Comparison of ENCODE assay signal across 19 cellular contexts in the genomic region with DNA sequence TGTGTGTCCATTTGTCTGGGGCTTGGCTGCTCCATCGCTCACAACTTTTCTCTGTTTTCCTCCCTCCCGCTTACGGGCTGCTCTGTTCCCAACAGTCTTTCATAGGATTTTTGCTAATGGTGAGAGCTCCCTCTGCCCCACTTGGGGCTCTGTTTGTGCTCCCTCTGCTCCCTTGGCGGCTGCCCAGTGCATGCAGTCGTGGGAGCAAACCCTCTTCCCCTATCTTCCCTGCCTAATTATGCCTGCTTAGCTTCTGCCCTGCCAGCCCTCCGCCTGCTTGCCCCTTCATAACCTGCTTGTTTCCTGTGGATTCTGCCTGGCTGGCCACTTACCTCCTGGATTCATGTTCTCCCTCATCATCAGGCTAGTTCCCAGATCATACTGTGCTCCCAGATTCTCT. TPM values are rescaled to one million over a fixed set of nuclear protein-coding genes. Genes with fewer than 3 reads are reported as not detected.
DNase-seq lines count a peak whose midpoint lies in the region; ATAC-seq and TF ChIP-seq lines count a peak whose summit lies in the region.
"Had no signal": no experiment of that assay in that cellular context is flagged by ENCODE, and none has a peak within 500 bp of the region (broad histone marks: within the 10 kb centered on the region; RNA-seq: fewer than 3 reads in every experiment).

No MANE protein-coding gene starts in this region.

- H3K27ac ChIP-seq in CD4-positive, alpha-beta T cell (ENCODE audit: low read depth, low read length), result no peak overlapping the region
- H3K27ac ChIP-seq: BLaER1 had no signal

- peak overlapping the region; percentile 30 for H3K27ac Mint-ChIP-seq in activated CD8-positive, alpha-beta memory T cell treated with anti-CD3 and anti-CD28 coated beads, Interleukin-2, amount 10 ng/mL, durations not matched to agents 7 days and 5 days
- peak overlapping the region; percentile 47 for H3K27ac Mint-ChIP-seq in CD4-positive, alpha-beta T cell
- peak overlapping the region; percentile 27 for H3K27ac Mint-ChIP-seq in activated CD8-positive, alpha-beta T cell treated with anti-CD3 and anti-CD28 coated beads, Interleukin-2, amount 10 ng/mL, durations not matched to agents 7 days and 5 days
- peak overlapping the region; percentile 39 for H3K27ac Mint-ChIP-seq in osteocyte (ENCODE audit: unreplicated experiment)

- POLR2A ChIA-PET in CD4-positive, alpha-beta T cell (lab: Charles Lee), result no interaction called here
- POLR2A ChIA-PET in activated CD8-positive, alpha-beta T cell treated with anti-CD3 and anti-CD28 coated beads, Interleukin-2, amount 10 ng/mL, durations not matched to agents 7 days and 5 days (lab: Charles Lee), result interaction anchor here (0.8 kb wide), 1 partner anchor 13 kb away, joined by 3 read pairs; no protein-coding TSS in a partner anchor

- DNase-seq in activated CD8-positive, alpha-beta memory T cell treated with anti-CD3 and anti-CD28 coated beads, Interleukin-2, amount 10 ng/mL, durations not matched to agents 7 days and 5 days, result no peak
- DNase-seq in activated CD8-positive, alpha-beta memory T cell treated with anti-CD3 and anti-CD28 coated beads for 24 hours, result no peak
- no peak for DNase-seq in CD4-positive, alpha-beta T cell
- no peak for DNase-seq in activated CD8-positive, alpha-beta T cell treated with anti-CD3 and anti-CD28 coated beads, Interleukin-2, amount 10 ng/mL, durations not matched to agents 7 days and 5 days
- no peak for DNase-seq in osteocyte (ENCODE audit: extremely low spot score, unreplicated experiment)
- no peak for DNase-seq in NCI-H2227 treated with DMSO at 0.1 percent for 48 hours (lab: John Stamatoyannopoulos, UW)
- no peak for DNase-seq in NAMALWA (ENCODE audit: low spot score)
- DNase-seq: DMS 273 treated with DMSO at 0.1 percent for 48 hours, GDM1, GOT3, KG1, NCI-H1048, NCI-H1436 treated with DMSO at 0.1 percent for 48 hours, NCI-H2029 treated with DMSO at 0.1 percent for 48 hours, NCI-H2171 treated with DMSO at 0.1 percent for 48 hours, NCI-H774 had no signal

- peaks cover 58% of the 10 kb centered on the region for H3K36me3 Mint-ChIP-seq in activated CD8-positive, alpha-beta memory T cell treated with anti-CD3 and anti-CD28 coated beads, Interleukin-2, amount 10 ng/mL, durations not matched to agents 7 days and 5 days
- peaks cover 84% of the 10 kb centered on the region for H3K36me3 Mint-ChIP-seq in CD4-positive, alpha-beta T cell (ENCODE audit: low read depth)
- H3K36me3 Mint-ChIP-seq in activated CD8-positive, alpha-beta T cell treated with anti-CD3 and anti-CD28 coated beads, Interleukin-2, amount 10 ng/mL, durations not matched to agents 7 days and 5 days (ENCODE audit: low read depth), result peaks cover 69% of the 10 kb centered on the region
- peaks cover 57% of the 10 kb centered on the region for H3K36me3 Mint-ChIP-seq in osteocyte (ENCODE audit: unreplicated experiment)

- intact Hi-C loops in CD4-positive, alpha-beta T cell (cut with DNase I, micrococcal nuclease), result no loop called here

- H3K4me1 Mint-ChIP-seq in activated CD8-positive, alpha-beta memory T cell treated with anti-CD3 and anti-CD28 coated beads, Interleukin-2, amount 10 ng/mL, durations not matched to agents 7 days and 5 days, result peaks cover 9% of the 10 kb centered on the region
- peaks cover 31% of the 10 kb centered on the region for H3K4me1 Mint-ChIP-seq in CD4-positive, alpha-beta T cell (ENCODE audit: low read depth)
- peaks cover 10% of the 10 kb centered on the region for H3K4me1 Mint-ChIP-seq in activated CD8-positive, alpha-beta T cell treated with anti-CD3 and anti-CD28 coated beads, Interleukin-2, amount 10 ng/mL, durations not matched to agents 7 days and 5 days (ENCODE audit: low read depth)
- H3K4me1 Mint-ChIP-seq in osteocyte (ENCODE audit: unreplicated experiment), result peaks cover 12% of the 10 kb centered on the region

- H3K9me3 Mint-ChIP-seq in activated CD8-positive, alpha-beta memory T cell treated with anti-CD3 and anti-CD28 coated beads, Interleukin-2, amount 10 ng/mL, durations not matched to agents 7 days and 5 days (ENCODE audit: low read depth), result no peaks in the 10 kb centered on the region
- no peaks in the 10 kb centered on the region for H3K9me3 Mint-ChIP-seq in CD4-positive, alpha-beta T cell
- H3K9me3 Mint-ChIP-seq in activated CD8-positive, alpha-beta T cell treated with anti-CD3 and anti-CD28 coated beads, Interleukin-2, amount 10 ng/mL, durations not matched to agents 7 days and 5 days (ENCODE audit: insufficient read depth), result no peaks in the 10 kb centered on the region
- no peaks in the 10 kb centered on the region for H3K9me3 Mint-ChIP-seq in osteocyte (ENCODE audit: unreplicated experiment)

- H3K27me3 Mint-ChIP-seq in activated CD8-positive, alpha-beta memory T cell treated with anti-CD3 and anti-CD28 coated beads, Interleukin-2, amount 10 ng/mL, durations not matched to agents 7 days and 5 days, result no peaks in the 10 kb centered on the region
- no peaks in the 10 kb centered on the region for H3K27me3 Mint-ChIP-seq in CD4-positive, alpha-beta T cell
- no peaks in the 10 kb centered on the region for H3K27me3 Mint-ChIP-seq in activated CD8-positive, alpha-beta T cell treated with anti-CD3 and anti-CD28 coated beads, Interleukin-2, amount 10 ng/mL, durations not matched to agents 7 days and 5 days (ENCODE audit: low read depth)
- no peaks in the 10 kb centered on the region for H3K27me3 Mint-ChIP-seq in osteocyte (ENCODE audit: unreplicated experiment)

- ATAC-seq in activated CD8-positive, alpha-beta memory T cell treated with anti-CD3 and anti-CD28 coated beads, Interleukin-2, amount 10 ng/mL, durations not matched to agents 7 days and 5 days, result no peak
- ATAC-seq in CD4-positive, alpha-beta T cell (ENCODE audit: poor library complexity), result no peak
- no peak for ATAC-seq in activated CD8-positive, alpha-beta T cell treated with anti-CD3 and anti-CD28 coated beads, Interleukin-2, amount 10 ng/mL, durations not matched to agents 7 days and 5 days
- ATAC-seq: GM12878 had no signal

- no peak overlapping the region for H3K4me3 Mint-ChIP-seq in activated CD8-positive, alpha-beta memory T cell treated with anti-CD3 and anti-CD28 coated beads, Interleukin-2, amount 10 ng/mL, durations not matched to agents 7 days and 5 days
- H3K4me3 Mint-ChIP-seq in CD4-positive, alpha-beta T cell, result no peak overlapping the region
- no peak overlapping the region for H3K4me3 Mint-ChIP-seq in activated CD8-positive, alpha-beta T cell treated with anti-CD3 and anti-CD28 coated beads, Interleukin-2, amount 10 ng/mL, durations not matched to agents 7 days and 5 days
- H3K4me3 Mint-ChIP-seq in osteocyte (ENCODE audit: unreplicated experiment), result no peak overlapping the region

- CTCF ChIA-PET in activated CD8-positive, alpha-beta memory T cell treated with anti-CD3 and anti-CD28 coated beads, Interleukin-2, amount 10 ng/mL, durations not matched to agents 7 days and 5 days (lab: Charles Lee), result no interaction called here
- CTCF ChIA-PET in CD4-positive, alpha-beta T cell (lab: Charles Lee), result no interaction called here
- CTCF ChIA-PET in activated CD8-positive, alpha-beta T cell treated with anti-CD3 and anti-CD28 coated beads, Interleukin-2, amount 10 ng/mL, durations not matched to agents 7 days and 5 days (lab: Charles Lee), result no interaction called here

- H3K9me3 ChIP-seq in CD4-positive, alpha-beta T cell (ENCODE audit: control insufficient read depth, low read length), result no peaks in the 10 kb centered on the region
- H3K9me3 ChIP-seq: BLaER1 had no signal

- H3K27me3 ChIP-seq in CD4-positive, alpha-beta T cell (ENCODE audit: control insufficient read depth, insufficient read depth, low read length), result no peaks in the 10 kb centered on the region
- H3K27me3 ChIP-seq: BLaER1 had no signal

- TF ChIP-seq CTCF in CD4-positive, alpha-beta T cell (IDR thresholded peaks at IDR 0.05), result no peak
- no peak for TF ChIP-seq CTCF in osteocyte (IDR thresholded peaks at IDR 0.05)

RNA-seq across cellular contexts. Expression of gene KRTCAP3, which starts 6.6 kb away (rescaled TPM):
- total RNA-seq in activated CD8-positive, alpha-beta memory T cell treated with anti-CD3 and anti-CD28 coated beads, Interleukin-2, amount 10 ng/mL, durations not matched to agents 7 days and 5 days, result 1 to 10 TPM; 4.5 to 6.4 TPM
- 10 to 100 TPM; 11.5 to 12.8 TPM for total RNA-seq in CD4-positive, alpha-beta T cell
- 1 to 10 TPM; 5.6 to 6.6 TPM for total RNA-seq in activated CD8-positive, alpha-beta T cell treated with anti-CD3 and anti-CD28 coated beads, Interleukin-2, amount 10 ng/mL, durations not matched to agents 7 days and 5 days
- 2.3 and 3.2 TPM in 2 replicates for total RNA-seq in osteocyte
- total RNA-seq: M059J had no signal

RNA-seq across cellular contexts. Expression of gene NRBP1, which starts 7.2 kb away (rescaled TPM):
- 100 to 1,000 TPM in 1 of 2 experiments, 10 to 100 TPM in 1; 88.5 to 103 TPM for total RNA-seq in activated CD8-positive, alpha-beta memory T cell treated with anti-CD3 and anti-CD28 coated beads, Interleukin-2, amount 10 ng/mL, durations not matched to agents 7 days and 5 days
- 100 to 1,000 TPM; 169 to 181 TPM for total RNA-seq in CD4-positive, alpha-beta T cell
- total RNA-seq in activated CD8-positive, alpha-beta T cell treated with anti-CD3 and anti-CD28 coated beads, Interleukin-2, amount 10 ng/mL, durations not matched to agents 7 days and 5 days, result 10 to 100 TPM; 91.2 to 91.3 TPM
- 129 and 137 TPM in 2 replicates for total RNA-seq in osteocyte

RNA-seq across cellular contexts. Expression of gene PPM1G, which starts 26.2 kb away (rescaled TPM):
- 100 to 1,000 TPM; 136 to 159 TPM for total RNA-seq in activated CD8-positive, alpha-beta memory T cell treated with anti-CD3 and anti-CD28 coated beads, Interleukin-2, amount 10 ng/mL, durations not matched to agents 7 days and 5 days
- total RNA-seq in CD4-positive, alpha-beta T cell, result 10 to 100 TPM; 30.4 to 31.2 TPM
- 100 to 1,000 TPM; 130 to 136 TPM for total RNA-seq in activated CD8-positive, alpha-beta T cell treated with anti-CD3 and anti-CD28 coated beads, Interleukin-2, amount 10 ng/mL, durations not matched to agents 7 days and 5 days
- total RNA-seq in osteocyte, result 70.7 and 74.2 TPM in 2 replicates

RNA-seq across cellular contexts. Expression of gene IFT172, which starts 53.9 kb away (rescaled TPM):
- 10 to 100 TPM; 11.5 to 15.7 TPM for total RNA-seq in activated CD8-positive, alpha-beta memory T cell treated with anti-CD3 and anti-CD28 coated beads, Interleukin-2, amount 10 ng/mL, durations not matched to agents 7 days and 5 days
- total RNA-seq in CD4-positive, alpha-beta T cell, result 10 to 100 TPM; 13.3 to 14.4 TPM
- total RNA-seq in activated CD8-positive, alpha-beta T cell treated with anti-CD3 and anti-CD28 coated beads, Interleukin-2, amount 10 ng/mL, durations not matched to agents 7 days and 5 days, result 10 to 100 TPM; 10.0 to 11.2 TPM
- 42.5 and 46.4 TPM in 2 replicates for total RNA-seq in osteocyte

RNA-seq across cellular contexts. Expression of gene ZNF513, which starts 55.1 kb away (rescaled TPM):
- 10 to 100 TPM; 12.7 to 15.4 TPM for total RNA-seq in activated CD8-positive, alpha-beta memory T cell treated with anti-CD3 and anti-CD28 coated beads, Interleukin-2, amount 10 ng/mL, durations not matched to agents 7 days and 5 days
- 10 to 100 TPM; 22.8 to 22.9 TPM for total RNA-seq in CD4-positive, alpha-beta T cell
- 10 to 100 TPM; 11.8 to 13.3 TPM for total RNA-seq in activated CD8-positive, alpha-beta T cell treated with anti-CD3 and anti-CD28 coated beads, Interleukin-2, amount 10 ng/mL, durations not matched to agents 7 days and 5 days
- 15.7 and 19.1 TPM in 2 replicates for total RNA-seq in osteocyte
